Comparison of ENCODE assay signal across 1 cellular context in genomic region chr15:59688888-59689625, GRCh38.
TF ChIP-seq lines count a peak whose summit lies in the region.

Gene BNIP2 (minus strand): TSS chr15:59689320. CDS start chr15:59682457, 6,863 bp downstream.

TF ChIP-seq in K562, 482 proteins besides CTCF, POLR2A, EP300 and RAD21 (continued from another document and continues in another):
- no peak for TF ChIP-seq CEBPG (CRISPR knock-in tag; IDR thresholded peaks at IDR 0.05)
- TF ChIP-seq CEBPG (tag; conservative IDR thresholded peaks at IDR 0.05 in 1 of 2, IDR thresholded peaks at IDR 0.05 in 1 of 2), result no peak
- TF ChIP-seq KDM2B (CRISPR knock-in tag; IDR thresholded peaks at IDR 0.05), result no peak; the same call in 1 of the 2 replicates
- no peak for TF ChIP-seq SMAD2 (IDR thresholded peaks at IDR 0.05; ENCODE audit: low read depth, low read length)
- TF ChIP-seq ERF (CRISPR knock-in tag; IDR thresholded peaks at IDR 0.05), result peak; percentile 69; the same call in 1 of the 2 replicates
- TF ChIP-seq SAFB (IDR thresholded peaks at IDR 0.05; ENCODE audit: borderline replicate concordance, low read depth, low read length), result no peak
- no peak for TF ChIP-seq SMARCC2 (IDR thresholded peaks at IDR 0.05; ENCODE audit: low read depth)
- TF ChIP-seq U2AF1 (optimal IDR thresholded peaks at IDR 0.05; ENCODE audit: low read depth, low read length), result peak; percentile 83
- TF ChIP-seq RUNX1 (IDR thresholded peaks at IDR 0.05; ENCODE audit: low read depth), result no peak
- TF ChIP-seq ZNF644 (tag; IDR thresholded peaks at IDR 0.05; ENCODE audit: low read depth), result no peak
- no peak for TF ChIP-seq ZNF239 (CRISPR knock-in tag; IDR thresholded peaks at IDR 0.05)
- no peak for TF ChIP-seq ZNF24 (IDR thresholded peaks at IDR 0.05)
- TF ChIP-seq, protein P1, sequence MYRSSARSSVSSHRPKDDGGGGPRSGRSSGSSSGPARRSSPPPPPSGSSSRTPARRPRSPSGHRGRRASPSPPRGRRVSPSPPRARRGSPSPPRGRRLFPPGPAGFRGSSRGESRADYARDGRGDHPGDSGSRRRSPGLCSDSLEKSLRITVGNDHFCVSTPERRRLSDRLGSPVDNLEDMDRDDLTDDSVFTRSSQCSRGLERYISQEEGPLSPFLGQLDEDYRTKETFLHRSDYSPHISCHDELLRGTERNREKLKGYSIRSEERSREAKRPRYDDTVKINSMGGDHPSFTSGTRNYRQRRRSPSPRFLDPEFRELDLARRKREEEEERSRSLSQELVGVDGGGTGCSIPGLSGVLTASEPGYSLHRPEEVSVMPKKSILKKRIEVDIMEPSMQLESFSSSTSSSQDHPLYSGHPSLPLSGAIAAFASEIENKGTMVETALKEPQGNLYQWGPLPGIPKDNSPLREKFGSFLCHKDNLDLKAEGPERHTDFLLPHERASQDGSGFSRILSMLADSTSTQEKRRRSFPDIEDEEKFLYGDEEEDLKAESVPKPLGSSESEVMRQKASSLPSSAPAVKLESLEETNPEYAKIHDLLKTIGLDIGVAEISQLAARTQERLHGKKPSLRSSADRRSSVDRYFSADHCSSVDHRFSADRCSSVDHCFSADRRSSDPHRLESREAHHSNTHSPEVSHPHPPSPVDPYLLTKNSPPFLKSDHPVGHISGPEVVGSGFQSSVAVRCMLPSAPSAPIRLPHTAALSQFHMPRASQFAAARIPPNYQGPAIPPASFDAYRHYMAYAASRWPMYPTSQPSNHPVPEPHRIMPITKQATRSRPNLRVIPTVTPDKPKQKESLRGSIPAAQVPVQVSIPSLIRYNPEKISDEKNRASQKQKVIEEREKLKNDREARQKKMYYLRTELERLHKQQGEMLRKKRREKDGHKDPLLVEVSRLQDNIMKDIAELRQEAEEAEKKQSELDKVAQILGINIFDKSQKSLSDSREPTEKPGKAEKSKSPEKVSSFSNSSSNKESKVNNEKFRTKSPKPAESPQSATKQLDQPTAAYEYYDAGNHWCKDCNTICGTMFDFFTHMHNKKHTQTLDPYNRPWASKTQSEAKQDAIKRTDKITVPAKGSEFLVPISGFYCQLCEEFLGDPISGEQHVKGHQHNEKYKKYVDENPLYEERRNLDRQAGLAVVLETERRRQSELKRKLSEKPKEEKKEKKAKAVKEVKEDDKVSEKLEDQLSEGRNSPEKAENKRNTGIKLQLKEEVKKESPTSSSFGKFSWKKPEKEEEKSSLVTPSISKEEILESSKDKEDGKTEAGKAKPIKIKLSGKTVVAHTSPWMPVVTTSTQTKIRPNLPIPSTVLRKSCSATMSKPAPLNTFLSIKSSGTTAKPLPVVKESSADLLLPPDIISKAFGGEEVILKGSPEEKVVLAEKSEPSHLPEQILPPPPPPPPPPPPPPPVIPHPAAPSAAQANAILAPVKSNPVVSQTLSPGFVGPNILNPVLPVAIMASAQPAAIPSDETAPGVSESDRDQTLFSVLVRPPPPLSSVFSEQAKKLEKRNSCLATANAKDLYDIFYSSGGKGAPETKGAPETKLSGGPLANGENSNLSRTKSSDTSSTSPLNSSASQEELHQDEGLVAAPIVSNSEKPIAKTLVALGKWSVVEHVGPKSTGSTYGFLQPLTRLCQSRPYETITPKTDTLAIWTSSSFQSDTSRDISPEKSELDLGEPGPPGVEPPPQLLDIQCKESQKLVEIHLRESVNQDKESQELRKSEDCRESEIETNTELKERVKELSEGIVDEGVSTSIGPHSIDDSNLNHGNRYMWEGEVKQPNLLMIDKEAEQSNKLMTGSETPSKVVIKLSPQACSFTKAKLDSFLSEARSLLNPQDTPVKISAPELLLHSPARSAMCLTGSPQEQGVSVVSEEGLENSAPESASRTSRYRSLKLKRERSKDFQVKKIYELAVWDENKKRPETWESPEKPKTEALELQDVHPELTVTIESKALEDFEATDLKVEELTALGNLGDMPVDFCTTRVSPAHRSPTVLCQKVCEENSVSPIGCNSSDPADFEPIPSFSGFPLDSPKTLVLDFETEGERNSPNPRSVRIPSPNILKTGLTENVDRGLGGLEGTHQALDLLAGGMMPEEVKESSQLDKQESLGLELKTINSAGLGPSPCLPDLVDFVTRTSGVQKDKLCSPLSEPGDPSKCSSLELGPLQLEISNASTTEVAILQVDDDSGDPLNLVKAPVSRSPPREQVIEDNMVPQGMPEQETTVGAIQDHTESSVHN (IDR thresholded peaks at IDR 0.05; ENCODE audit: borderline replicate concordance in 1 of 2, low read depth in 1 of 2), result no peak
- TF ChIP-seq EWSR1 (IDR thresholded peaks at IDR 0.05; ENCODE audit: borderline replicate concordance, low read depth, partially characterized antibody), result no peak
- TF ChIP-seq HNRNPLL (IDR thresholded peaks at IDR 0.05; ENCODE audit: low read depth, low read length, poor library complexity, severe bottlenecking), result peak; percentile 61
- peak; percentile 90 for TF ChIP-seq ZBTB9 (CRISPR knock-in tag; IDR thresholded peaks at IDR 0.05)
- TF ChIP-seq DDX20 (tag; IDR thresholded peaks at IDR 0.05; ENCODE audit: low read depth), result no peak
- peak; percentile 98 for TF ChIP-seq NR2C1 (IDR thresholded peaks at IDR 0.05)
- TF ChIP-seq NR2C1 (tag; IDR thresholded peaks at IDR 0.05), result peak; percentile 98
- TF ChIP-seq YY1 (IDR thresholded peaks at IDR 0.05; ENCODE audit: borderline replicate concordance in 1 of 3, control insufficient read depth in 1 of 3, extremely low read depth in 1 of 3, insufficient read depth in 3 of 3, insufficient read length in 1 of 3, insufficient replicate concordance in 2 of 3, low read depth in 1 of 3, low read length in 2 of 3), result peak in 2 of 3 experiments; percentile 5 to 37
- TF ChIP-seq, protein P2, sequence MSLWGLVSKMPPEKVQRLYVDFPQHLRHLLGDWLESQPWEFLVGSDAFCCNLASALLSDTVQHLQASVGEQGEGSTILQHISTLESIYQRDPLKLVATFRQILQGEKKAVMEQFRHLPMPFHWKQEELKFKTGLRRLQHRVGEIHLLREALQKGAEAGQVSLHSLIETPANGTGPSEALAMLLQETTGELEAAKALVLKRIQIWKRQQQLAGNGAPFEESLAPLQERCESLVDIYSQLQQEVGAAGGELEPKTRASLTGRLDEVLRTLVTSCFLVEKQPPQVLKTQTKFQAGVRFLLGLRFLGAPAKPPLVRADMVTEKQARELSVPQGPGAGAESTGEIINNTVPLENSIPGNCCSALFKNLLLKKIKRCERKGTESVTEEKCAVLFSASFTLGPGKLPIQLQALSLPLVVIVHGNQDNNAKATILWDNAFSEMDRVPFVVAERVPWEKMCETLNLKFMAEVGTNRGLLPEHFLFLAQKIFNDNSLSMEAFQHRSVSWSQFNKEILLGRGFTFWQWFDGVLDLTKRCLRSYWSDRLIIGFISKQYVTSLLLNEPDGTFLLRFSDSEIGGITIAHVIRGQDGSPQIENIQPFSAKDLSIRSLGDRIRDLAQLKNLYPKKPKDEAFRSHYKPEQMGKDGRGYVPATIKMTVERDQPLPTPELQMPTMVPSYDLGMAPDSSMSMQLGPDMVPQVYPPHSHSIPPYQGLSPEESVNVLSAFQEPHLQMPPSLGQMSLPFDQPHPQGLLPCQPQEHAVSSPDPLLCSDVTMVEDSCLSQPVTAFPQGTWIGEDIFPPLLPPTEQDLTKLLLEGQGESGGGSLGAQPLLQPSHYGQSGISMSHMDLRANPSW (CRISPR knock-in tag; IDR thresholded peaks at IDR 0.05), result no peak
- no peak for TF ChIP-seq CUX1 (CRISPR knock-in tag; IDR thresholded peaks at IDR 0.05)
- no peak for TF ChIP-seq FUS (optimal IDR thresholded peaks at IDR 0.05; ENCODE audit: low read depth, low read length)
- TF ChIP-seq DMBX1 (CRISPR knock-in tag; IDR thresholded peaks at IDR 0.05; ENCODE audit: borderline replicate concordance), result no peak; the same call in 1 of the 2 replicates
- TF ChIP-seq, protein P3, sequence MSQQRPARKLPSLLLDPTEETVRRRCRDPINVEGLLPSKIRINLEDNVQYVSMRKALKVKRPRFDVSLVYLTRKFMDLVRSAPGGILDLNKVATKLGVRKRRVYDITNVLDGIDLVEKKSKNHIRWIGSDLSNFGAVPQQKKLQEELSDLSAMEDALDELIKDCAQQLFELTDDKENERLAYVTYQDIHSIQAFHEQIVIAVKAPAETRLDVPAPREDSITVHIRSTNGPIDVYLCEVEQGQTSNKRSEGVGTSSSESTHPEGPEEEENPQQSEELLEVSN (IDR thresholded peaks at IDR 0.05; ENCODE audit: borderline replicate concordance in 1 of 2, extremely low read depth in 1 of 2, insufficient read depth in 1 of 2, insufficient read length in 1 of 2, low read depth in 1 of 2, low read length in 1 of 2, poor library complexity in 1 of 2, severe bottlenecking in 1 of 2), result peak in 1 of 2 experiments; percentile 47
- peak; percentile 35 for TF ChIP-seq BRD9 (IDR thresholded peaks at IDR 0.05; ENCODE audit: low read depth, partially characterized antibody)
- no peak for TF ChIP-seq ZNF75A (CRISPR knock-in tag; IDR thresholded peaks at IDR 0.05)
- TF ChIP-seq NFYB (IDR thresholded peaks at IDR 0.05; ENCODE audit: extremely low read depth, insufficient read length), result peak; percentile 34
- no peak for TF ChIP-seq ZNF311 (CRISPR knock-in tag; IDR thresholded peaks at IDR 0.05)
- no peak for TF ChIP-seq SP2 (IDR thresholded peaks at IDR 0.05; ENCODE audit: extremely low read depth, low read depth, low read length, poor library complexity, severe bottlenecking)
- no peak for TF ChIP-seq RFX1 (IDR thresholded peaks at IDR 0.05)
- no peak for TF ChIP-seq ZKSCAN1 (IDR thresholded peaks at IDR 0.05; ENCODE audit: low read depth, low read length)
- no peak for TF ChIP-seq THRB (CRISPR knock-in tag; conservative IDR thresholded peaks at IDR 0.05)
- no peak for TF ChIP-seq E2F3 (CRISPR knock-in tag; IDR thresholded peaks at IDR 0.05)
- TF ChIP-seq TCF7 (IDR thresholded peaks at IDR 0.05; ENCODE audit: borderline replicate concordance), result no peak
- no peak for TF ChIP-seq RBM25 (IDR thresholded peaks at IDR 0.05; ENCODE audit: low read depth, low read length, severe bottlenecking)
- TF ChIP-seq GABPB1 (CRISPR knock-in tag; IDR thresholded peaks at IDR 0.05), result peak; percentile 91
- TF ChIP-seq MAFK (IDR thresholded peaks at IDR 0.05; ENCODE audit: low read length), result no peak
